ENCODE assay signal across 14 cellular contexts in genomic region chr14:65810326-65810725, GRCh38.
"Had no signal": no experiment of that assay in that cellular context is flagged by ENCODE, and none has a peak within 500 bp of the region (broad histone marks: within the 10 kb centered on the region; RNA-seq: fewer than 3 reads in every experiment).

No MANE protein-coding gene starts in this region.

- H3K27me3 Mint-ChIP-seq: activated CD4-positive, alpha-beta T cell treated with anti-CD3 and anti-CD28 coated beads for 36 hours; activated naive CD8-positive, alpha-beta T cell treated with anti-CD3 and anti-CD28 coated beads for 36 hours had no signal

- DNase-seq: activated CD4-positive, alpha-beta T cell treated with anti-CD3 and anti-CD28 coated beads for 36 hours; activated CD4-positive, alpha-beta T cell treated with anti-CD3 and anti-CD28 coated beads, Interleukin-2, amount 50 U/mL, for 48 hours; activated naive CD4-positive, alpha-beta T cell; activated naive CD8-positive, alpha-beta T cell treated with anti-CD3 and anti-CD28 coated beads for 36 hours; amygdala; erythroblast; heart left ventricle; kidney; left ventricle myocardium inferior; mammary epithelial cell; pancreas; sigmoid colon; stimulated activated naive B cell treated with anti-CD40 and anti-IgM and Interleukin-4, amounts not matched to agents 10 μg/mL and 1 μg/mL and 100 μg/mL, for 72 hours had no signal

- H3K27me3 ChIP-seq: heart left ventricle, pancreas, sigmoid colon had no signal

- H3K4me3 ChIP-seq: heart left ventricle, left ventricle myocardium inferior, pancreas, sigmoid colon had no signal

- H3K27ac Mint-ChIP-seq: activated CD4-positive, alpha-beta T cell treated with anti-CD3 and anti-CD28 coated beads for 36 hours; activated naive CD8-positive, alpha-beta T cell treated with anti-CD3 and anti-CD28 coated beads for 36 hours; stimulated activated naive B cell treated with anti-CD40 and anti-IgM and Interleukin-4, amounts not matched to agents 10 μg/mL and 1 μg/mL and 100 μg/mL, for 72 hours; WTC11 had no signal

- H3K4me3 Mint-ChIP-seq: activated CD4-positive, alpha-beta T cell treated with anti-CD3 and anti-CD28 coated beads for 36 hours; activated naive CD8-positive, alpha-beta T cell treated with anti-CD3 and anti-CD28 coated beads for 36 hours; stimulated activated naive B cell treated with anti-CD40 and anti-IgM and Interleukin-4, amounts not matched to agents 10 μg/mL and 1 μg/mL and 100 μg/mL, for 72 hours; WTC11 had no signal

- H3K4me1 ChIP-seq: heart left ventricle, left ventricle myocardium inferior, pancreas, sigmoid colon had no signal

- H3K36me3 ChIP-seq: heart left ventricle, left ventricle myocardium inferior, pancreas, sigmoid colon had no signal

- ATAC-seq: activated CD4-positive, alpha-beta T cell treated with anti-CD3 and anti-CD28 coated beads for 36 hours; heart left ventricle; pancreas; stimulated activated naive B cell treated with anti-CD40 and anti-IgM and Interleukin-4, amounts not matched to agents 10 μg/mL and 1 μg/mL and 100 μg/mL, for 72 hours; WTC11 had no signal

- H3K36me3 Mint-ChIP-seq: activated naive CD8-positive, alpha-beta T cell treated with anti-CD3 and anti-CD28 coated beads for 36 hours; stimulated activated naive B cell treated with anti-CD40 and anti-IgM and Interleukin-4, amounts not matched to agents 10 μg/mL and 1 μg/mL and 100 μg/mL, for 72 hours had no signal

- H3K9me3 Mint-ChIP-seq: activated naive CD8-positive, alpha-beta T cell treated with anti-CD3 and anti-CD28 coated beads for 36 hours had no signal

- H3K4me1 Mint-ChIP-seq: activated CD4-positive, alpha-beta T cell treated with anti-CD3 and anti-CD28 coated beads for 36 hours; activated naive CD8-positive, alpha-beta T cell treated with anti-CD3 and anti-CD28 coated beads for 36 hours; stimulated activated naive B cell treated with anti-CD40 and anti-IgM and Interleukin-4, amounts not matched to agents 10 μg/mL and 1 μg/mL and 100 μg/mL, for 72 hours had no signal

- H3K9me3 ChIP-seq: pancreas had no signal

- H3K27ac ChIP-seq: heart left ventricle, left ventricle myocardium inferior, pancreas, sigmoid colon had no signal
